1 cellular context compared by ENCODE assay signal in genomic region chr1:87121732-87122163, GRCh38.
TF ChIP-seq lines count a peak whose summit lies in the region.

No MANE protein-coding gene starts in this region.

TF ChIP-seq in IMR-90, 13 proteins besides CTCF, POLR2A, EP300 and RAD21 (continued from another document):
- TF ChIP-seq ELK1 (IDR thresholded peaks at IDR 0.05; ENCODE audit: borderline replicate concordance, low read depth, low read length) (no peak), SMC3 (IDR thresholded peaks at IDR 0.05; ENCODE audit: low read depth, low read length) (no peak), MAFK (IDR thresholded peaks at IDR 0.05; ENCODE audit: low read depth, low read length) (no peak), MAZ (IDR thresholded peaks at IDR 0.05; ENCODE audit: borderline replicate concordance, low read depth, low read length) (no peak), FOS (IDR thresholded peaks at IDR 0.05; ENCODE audit: low read depth, low read length) (no peak)
